ENCODE assay signal across 8 cellular contexts in genomic region chr17:50477976-50478375, GRCh38. TPM values are rescaled to one million over a fixed set of nuclear protein-coding genes. Genes with fewer than 3 reads are reported as not detected.
A peak's percentile ranks its signal among the peaks of the same experiment; 100 is the strongest.
DNase-seq lines count a peak whose midpoint lies in the region; ATAC-seq and TF ChIP-seq lines count a peak whose summit lies in the region.

No MANE protein-coding gene starts in this region.

- peaks cover 0 to 14% (median 12%) of the 10 kb centered on the region in 5 donors for H3K36me3 Mint-ChIP-seq in naive thymus-derived CD4-positive, alpha-beta T cell

- H3K36me3 ChIP-seq in A673 (ENCODE audit: insufficient read depth, low read length, poor library complexity, severe bottlenecking) = peaks cover 13% of the 10 kb centered on the region
- peaks cover 9% of the 10 kb centered on the region for H3K36me3 ChIP-seq in HUES6 (ENCODE audit: control insufficient read depth, insufficient read depth, low read length)
- no peaks in the 10 kb centered on the region for H3K36me3 ChIP-seq in mammary epithelial cell (ENCODE audit: insufficient read depth, low read length)
- peaks cover 0 to 17% (median 3%) of the 10 kb centered on the region in 3 experiments for H3K36me3 ChIP-seq in naive thymus-derived CD4-positive, alpha-beta T cell (ENCODE audit: control insufficient read depth in 2 of 3, insufficient read depth in 3 of 3, low read length in 3 of 3)

- no peaks in the 10 kb centered on the region for H3K9me3 Mint-ChIP-seq in naive thymus-derived CD4-positive, alpha-beta T cell

- H3K79me2 ChIP-seq in mammary epithelial cell (ENCODE audit: insufficient read depth, low read length) = peaks cover 29% of the 10 kb centered on the region

- whole genome bisulfite sequencing in mammary epithelial cell (ENCODE audit: low coverage, missing lambda C conversion rate) = 79% methylated on average over 5 of the region's 7 CpGs

- H3K4me2 ChIP-seq in mammary epithelial cell (ENCODE audit: insufficient read depth, low read depth, low read length) = peak overlapping the region; percentile 97

- peak overlapping the region; percentile 65 for H3K4me3 ChIP-seq in A673 (ENCODE audit: low read depth, low read length, poor library complexity, severe bottlenecking)
- H3K4me3 ChIP-seq in HUES6 (ENCODE audit: low read depth, low read length) = peak overlapping the region; percentile 93
- peak overlapping the region in 2 of 3 experiments; percentile 98 for H3K4me3 ChIP-seq in mammary epithelial cell (replicated peaks in 1 of 3; ENCODE audit: insufficient read depth in 1 of 3, low read depth in 2 of 3, low read length in 3 of 3)
- peak overlapping the region; percentile 98 for H3K4me3 ChIP-seq in naive thymus-derived CD4-positive, alpha-beta T cell (ENCODE audit: low read length)

- no TSS peak for BruUV-seq in A673 (replicated peaks; lab: Mats Ljungman, UMichigan)
- no TSS peak for BruUV-seq in mammary epithelial cell (replicated peaks; lab: Mats Ljungman, UMichigan)

- H3K4me1 Mint-ChIP-seq in naive thymus-derived CD4-positive, alpha-beta T cell = peaks cover 19 to 28% (median 23%) of the 10 kb centered on the region in 7 donors

- H3K9ac ChIP-seq in HUES6 (ENCODE audit: low read length) = no peak overlapping the region
- no peak overlapping the region for H3K9ac ChIP-seq in mammary epithelial cell (ENCODE audit: insufficient read depth, low read length)

- peak overlapping the region; percentile 88 for H2AFZ ChIP-seq in mammary epithelial cell (ENCODE audit: low read depth, low read length)

- no peak for ATAC-seq in naive thymus-derived CD4-positive, alpha-beta T cell
- ATAC-seq in HG03097 (IDR thresholded peaks at IDR 0.05; ENCODE audit: low FRiP score, unreplicated experiment) = no peak

- intact Hi-C loops in A673 (cut with micrococcal nuclease; ENCODE audit: unreplicated experiment) = loop anchor here (10.0 kb wide), 1 partner anchor 103 kb away; the partner anchor contains the start of genes EME1 and MRPL27
- intact Hi-C loops in mammary epithelial cell (cut with micrococcal nuclease) = loop anchor here (1.0 to 2.0 kb wide), 3 partner anchors 50 to 181 kb away; no protein-coding TSS in a partner anchor
- intact Hi-C loops in naive thymus-derived CD4-positive, alpha-beta T cell (cut with micrococcal nuclease) = loop anchor here (1.0 to 5.0 kb wide), 15 partner anchors 23 to 365 kb away; partner anchors contain the start of genes CACNA1G (in 2 of the 2), ACSF2 (in 1 of the 2), ANKRD40 (in 1 of the 2) and COL1A1 (in 1 of the 2)

- H3K27ac ChIP-seq in A673 (ENCODE audit: low read depth, low read length, poor library complexity, severe bottlenecking) = peak overlapping the region; percentile 71
- H3K27ac ChIP-seq in HUES6 (ENCODE audit: low read depth, low read length) = no peak overlapping the region
- peak overlapping the region; percentile 19 for H3K27ac ChIP-seq in mammary epithelial cell (ENCODE audit: insufficient read depth, low read depth, low read length)
- H3K27ac ChIP-seq in naive thymus-derived CD4-positive, alpha-beta T cell (ENCODE audit: low read depth, low read length) = peak overlapping the region; percentile 75

- no peak for DNase-seq in A673 (ENCODE audit: low spot score)
- no peak for DNase-seq in mammary epithelial cell
- peak in 1 of 9 donors; percentile 8 for DNase-seq in naive thymus-derived CD4-positive, alpha-beta T cell
- no peak for DNase-seq in kidney glomerular epithelial cell (lab: John Stamatoyannopoulos, UW)
- DNase-seq in NCI-H748 (lab: John Stamatoyannopoulos, UW; ENCODE audit: unreplicated experiment) = no peak
- DNase-seq in retina = no peak

- H3K9me3 ChIP-seq in A673 (ENCODE audit: low read depth, low read length, poor library complexity, severe bottlenecking) (no peaks in the 10 kb centered on the region), HUES6 (ENCODE audit: control insufficient read depth, insufficient read depth, low read depth, low read length) (no peaks in the 10 kb centered on the region), mammary epithelial cell (replicated peaks; ENCODE audit: insufficient read depth, low read length) (no peaks in the 10 kb centered on the region)
- H3K9me3 ChIP-seq in naive thymus-derived CD4-positive, alpha-beta T cell (ENCODE audit: control insufficient read depth in 2 of 3, low read length in 3 of 3) = no peaks in the 10 kb centered on the region

- peak overlapping the region; percentile 68 to 96 (median 92) for H3K27ac Mint-ChIP-seq in naive thymus-derived CD4-positive, alpha-beta T cell

- dilution Hi-C loops in mammary epithelial cell (cut with HindIII; ENCODE audit: low sequenced_read_pairs) = no loop called here

- H3K27me3 Mint-ChIP-seq in naive thymus-derived CD4-positive, alpha-beta T cell = peaks cover 0 to 6% (median 0%) of the 10 kb centered on the region in 5 donors

- POLR2A ChIA-PET in A673 (lab: Charles Lee; ENCODE audit: low non-redundant PET) = interaction anchor here (0.6 to 0.7 kb wide), 2 partner anchors 115 to 232 kb away, joined by 3 to 8 read pairs; no protein-coding TSS in a partner anchor
- POLR2A ChIA-PET in naive thymus-derived CD4-positive, alpha-beta T cell (lab: Charles Lee) = interaction anchor here (0.6 to 0.9 kb wide), 2 partner anchors 9 to 150 kb away, joined by 3 to 4 read pairs; no protein-coding TSS in a partner anchor

- no peak for TF ChIP-seq CTCF in A673 (conservative IDR thresholded peaks at IDR 0.05; ENCODE audit: low read depth, low read length)
- TF ChIP-seq CTCF in mammary epithelial cell (conservative IDR thresholded peaks at IDR 0.05 in 1 of 2, IDR thresholded peaks at IDR 0.05 in 1 of 2; ENCODE audit: extremely low read depth in 1 of 2, insufficient read depth in 1 of 2, low read depth in 1 of 2, low read length in 2 of 2) = no peak

- in situ Hi-C loops in mammary epithelial cell (cut with MboI; ENCODE audit: low sequenced_read_pairs in 2 of 2) = loop anchor here in 1 of 2 donors (25.0 kb wide), 1 partner anchor 266 kb away; the partner anchor contains the start of gene COL1A1

- H3K27me3 ChIP-seq in A673 (replicated peaks; ENCODE audit: insufficient read depth, low read depth, low read length, poor library complexity) = peaks cover 3% of the 10 kb centered on the region
- peaks cover 12% of the 10 kb centered on the region for H3K27me3 ChIP-seq in HUES6 (ENCODE audit: control insufficient read depth, insufficient read depth, low read length)
- H3K27me3 ChIP-seq in mammary epithelial cell (ENCODE audit: insufficient read depth, low read length) = no peaks in the 10 kb centered on the region
- no peaks in the 10 kb centered on the region for H3K27me3 ChIP-seq in naive thymus-derived CD4-positive, alpha-beta T cell (ENCODE audit: control insufficient read depth in 2 of 2, insufficient read depth in 2 of 2, low read length in 2 of 2)

- H4K20me1 ChIP-seq in mammary epithelial cell (ENCODE audit: insufficient read depth, low read length) = no peaks in the 10 kb centered on the region

- CTCF ChIA-PET in A673 (lab: Charles Lee) (interaction anchor here (0.6 kb wide), 3 partner anchors 22 to 397 kb away, joined by 3 to 12 read pairs (median 5); no protein-coding TSS in a partner anchor), mammary epithelial cell (lab: Charles Lee; ENCODE audit: low non-redundant PET) (no interaction called here)
- CTCF ChIA-PET in naive thymus-derived CD4-positive, alpha-beta T cell (lab: Charles Lee) = interaction anchor here (0.6 to 2.0 kb wide), 4 partner anchors 23 to 1053 kb away, joined by 3 to 13 read pairs (median 4); no protein-coding TSS in a partner anchor

- H3K4me3 Mint-ChIP-seq in naive thymus-derived CD4-positive, alpha-beta T cell = peak overlapping the region; percentile 71 to 90 (median 82)

- H3K4me1 ChIP-seq in A673 (ENCODE audit: insufficient read depth, low read length, poor library complexity, severe bottlenecking) (peaks cover 8% of the 10 kb centered on the region), HUES6 (ENCODE audit: control insufficient read depth, insufficient read depth, low read length) (peaks cover 11% of the 10 kb centered on the region), mammary epithelial cell (ENCODE audit: insufficient read depth, low read length) (peaks cover 24% of the 10 kb centered on the region)
- H3K4me1 ChIP-seq in naive thymus-derived CD4-positive, alpha-beta T cell (ENCODE audit: control insufficient read depth in 2 of 2, insufficient read depth in 2 of 2, low read length in 2 of 2) = peaks cover 11 to 12% of the 10 kb centered on the region in 2 donors

RNA-seq across cellular contexts. Expression of gene RSAD1, which starts 0.7 kb away (rescaled TPM):
- total RNA-seq in A673 (2021) (44.3 and 48.4 TPM in 2 replicates), mammary epithelial cell (10 to 100 TPM; 17.2 to 29.9 TPM)
- 18.8 TPM for polyA plus RNA-seq in mammary epithelial cell
- polyA minus RNA-seq in mammary epithelial cell = 33.2 TPM
- 10 to 100 TPM; 38.3 to 91.0 (median 54.6) TPM for total RNA-seq in naive thymus-derived CD4-positive, alpha-beta T cell
- polyA plus RNA-seq in naive thymus-derived CD4-positive, alpha-beta T cell = 10 to 100 TPM; 56.8 to 76.0 TPM

RNA-seq across cellular contexts. Expression of gene CHAD, which starts 9.3 kb away (rescaled TPM):
- total RNA-seq in A673 (2021) (0.17 TPM in 1 of 2 replicates, not detected in the other), mammary epithelial cell (not detected)
- polyA plus RNA-seq in mammary epithelial cell = not detected
- not detected for polyA minus RNA-seq in mammary epithelial cell
- not detected for total RNA-seq in naive thymus-derived CD4-positive, alpha-beta T cell
- polyA plus RNA-seq in naive thymus-derived CD4-positive, alpha-beta T cell = not detected

RNA-seq across cellular contexts. Expression of gene MYCBPAP, which starts 30.3 kb away (rescaled TPM):
- 0.92 and 1.2 TPM in 2 replicates for total RNA-seq in A673 (2021)
- total RNA-seq in mammary epithelial cell = 1 to 10 TPM in 1 of 2 donors, under 1 TPM in 1; 0.50 to 9.6 TPM
- polyA plus RNA-seq in mammary epithelial cell = 4.5 TPM
- not detected for polyA minus RNA-seq in mammary epithelial cell
- 1 to 10 TPM in 4 of 5 experiments, under 1 TPM in 1; 0.90 to 9.0 (median 8.6) TPM for total RNA-seq in naive thymus-derived CD4-positive, alpha-beta T cell
- under 1 TPM in 1 of 2 donors, not detected in 1; 0.59 TPM for polyA plus RNA-seq in naive thymus-derived CD4-positive, alpha-beta T cell

RNA-seq across cellular contexts. Expression of gene ACSF2, which starts 52.0 kb away (rescaled TPM):
- total RNA-seq in A673 (2021) = 4.1 and 9.2 TPM in 2 replicates
- total RNA-seq in mammary epithelial cell = 10 to 100 TPM; 28.1 to 37.2 TPM
- polyA plus RNA-seq in mammary epithelial cell = 28.9 TPM
- polyA minus RNA-seq in mammary epithelial cell = 22.8 TPM
- 10 to 100 TPM; 20.1 to 36.2 (median 22.9) TPM for total RNA-seq in naive thymus-derived CD4-positive, alpha-beta T cell
- polyA plus RNA-seq in naive thymus-derived CD4-positive, alpha-beta T cell = 1 to 10 TPM; 2.2 to 2.6 TPM

RNA-seq across cellular contexts. Expression of gene EPN3, which starts 54.6 kb away (rescaled TPM):
- total RNA-seq in A673 (2021) (0.09 TPM in 1 of 2 replicates, not detected in the other), mammary epithelial cell (10 to 100 TPM; 12.2 to 70.7 TPM)
- 101 TPM for polyA plus RNA-seq in mammary epithelial cell
- 151 TPM for polyA minus RNA-seq in mammary epithelial cell
- not detected for total RNA-seq in naive thymus-derived CD4-positive, alpha-beta T cell
- not detected for polyA plus RNA-seq in naive thymus-derived CD4-positive, alpha-beta T cell
